Comparison of ENCODE assay signal across 16 cellular contexts in genomic region chr11:40867991-40868685, GRCh38.
"Had no signal": no experiment of that assay in that cellular context is flagged by ENCODE, and none has a peak within 500 bp of the region (broad histone marks: within the 10 kb centered on the region; RNA-seq: fewer than 3 reads in every experiment).

No MANE protein-coding gene starts in this region.

- H3K4me1 ChIP-seq: body of pancreas, upper lobe of right lung had no signal

- DNase-seq: activated CD4-positive, alpha-beta T cell treated with anti-CD3 and anti-CD28 coated beads, Interleukin-2, amount 50 U/mL, for 4 hours; activated naive CD8-positive, alpha-beta T cell treated with anti-CD3 and anti-CD28 coated beads for 36 hours; activated T-cell treated with anti-CD3 and anti-CD28 coated beads for 4 hours; amniotic stem cell; body of pancreas; central memory CD4-positive, alpha-beta T cell; endodermal cell; hippocampal formation; islet precursor cell; stimulated activated CD4-positive, alpha-beta T cell treated with anti-CD3 and anti-CD28 coated beads, Interleukin-15, amount 100 ng/mL, for 24 hours; stimulated activated CD4-positive, alpha-beta T cell treated with anti-CD3 and anti-CD28 coated beads, Interleukin-2, amount 100 ng/mL, for 48 hours; stimulated activated naive CD8-positive, alpha-beta T cell treated with anti-CD3 and anti-CD28 coated beads, Interleukin-15, amount 100 ng/mL, for 72 hours; SW 1271; T-helper 2 cell; upper lobe of right lung had no signal

- H3K27me3 ChIP-seq: body of pancreas, upper lobe of right lung had no signal

- FAIRE-seq: colon had no signal

- H3K9me3 ChIP-seq: body of pancreas, upper lobe of right lung had no signal

- H3K27ac ChIP-seq: body of pancreas, upper lobe of right lung had no signal

- H3K36me3 ChIP-seq: upper lobe of right lung had no signal

- H3K4me3 ChIP-seq: body of pancreas, upper lobe of right lung had no signal
